ENCODE assay signal across 8 cellular contexts in genomic region chr6:41560440-41561192, GRCh38. TPM values are rescaled to one million over a fixed set of nuclear protein-coding genes. Genes with fewer than 3 reads are reported as not detected.
DNase-seq lines count a peak whose midpoint lies in the region; TF ChIP-seq lines count a peak whose summit lies in the region.

No MANE protein-coding gene starts in this region.

- no peaks in the 10 kb centered on the region for H3K79me2 ChIP-seq in SU-DHL-6 (ENCODE audit: insufficient read depth, low read length)

- peaks cover 0 to 7% (median 4%) of the 10 kb centered on the region in 3 donors for H3K36me3 Mint-ChIP-seq in CD8-positive, alpha-beta memory T cell
- H3K36me3 Mint-ChIP-seq in activated naive CD8-positive, alpha-beta T cell treated with anti-CD3 and anti-CD28 coated beads for 36 hours: peaks cover 9% of the 10 kb centered on the region

- H3F3A ChIP-seq in SU-DHL-6 (ENCODE audit: insufficient read depth): no peaks in the 10 kb centered on the region

- peak overlapping the region; percentile 82 to 95 (median 87) for H3K4me3 Mint-ChIP-seq in CD8-positive, alpha-beta memory T cell
- H3K4me3 Mint-ChIP-seq in activated naive CD8-positive, alpha-beta T cell treated with anti-CD3 and anti-CD28 coated beads for 36 hours: peak overlapping the region; percentile 84

- peak overlapping the region; percentile 64 for H3K27ac ChIP-seq in CD8-positive, alpha-beta memory T cell (ENCODE audit: low read depth, low read length)
- H3K27ac ChIP-seq in SU-DHL-6 (ENCODE audit: low read depth, low read length): no peak overlapping the region

- in situ Hi-C loops in HAP-1 (cut with MboI; ENCODE audit: low sequenced_read_pairs): no loop called here

- no peaks in the 10 kb centered on the region for H3K9me3 ChIP-seq in CD8-positive, alpha-beta memory T cell (ENCODE audit: low read length)
- H3K9me3 ChIP-seq in HAP-1 (no peaks in the 10 kb centered on the region), SU-DHL-6 (ENCODE audit: insufficient read depth, low read length) (no peaks in the 10 kb centered on the region), iPS-15b (ENCODE audit: control insufficient read depth, insufficient read depth, low read length) (no peaks in the 10 kb centered on the region)

- H3K36me3 ChIP-seq in CD8-positive, alpha-beta memory T cell (ENCODE audit: insufficient read depth, low read length): no peaks in the 10 kb centered on the region
- H3K36me3 ChIP-seq in HAP-1 (replicated peaks) (peaks cover under 1% of the 10 kb centered on the region; the same call in 1 of the 2 replicates), SU-DHL-6 (ENCODE audit: low read length) (no peaks in the 10 kb centered on the region), iPS-15b (ENCODE audit: control insufficient read depth, insufficient read depth, low read length) (peaks cover 1% of the 10 kb centered on the region)

- H3K4me1 Mint-ChIP-seq in CD8-positive, alpha-beta memory T cell: peaks cover 31 to 38% (median 35%) of the 10 kb centered on the region in 3 donors
- H3K4me1 Mint-ChIP-seq in activated naive CD8-positive, alpha-beta T cell treated with anti-CD3 and anti-CD28 coated beads for 36 hours: peaks cover 16% of the 10 kb centered on the region

- H3K27me3 Mint-ChIP-seq in CD8-positive, alpha-beta memory T cell: peaks cover 0 to 2% of the 10 kb centered on the region in 2 donors
- peaks cover 20% of the 10 kb centered on the region for H3K27me3 Mint-ChIP-seq in activated naive CD8-positive, alpha-beta T cell treated with anti-CD3 and anti-CD28 coated beads for 36 hours

- no peaks in the 10 kb centered on the region for H3K9me3 Mint-ChIP-seq in CD8-positive, alpha-beta memory T cell
- H3K9me3 Mint-ChIP-seq in activated naive CD8-positive, alpha-beta T cell treated with anti-CD3 and anti-CD28 coated beads for 36 hours: no peaks in the 10 kb centered on the region

- peaks cover 21% of the 10 kb centered on the region for H3K4me1 ChIP-seq in CD8-positive, alpha-beta memory T cell (ENCODE audit: insufficient read depth, low read length)
- peaks cover 31% of the 10 kb centered on the region for H3K4me1 ChIP-seq in HAP-1
- peaks cover 34% of the 10 kb centered on the region for H3K4me1 ChIP-seq in iPS-15b (ENCODE audit: control insufficient read depth, insufficient read depth, low read length)

- H3K9me2 ChIP-seq in SU-DHL-6 (replicated peaks; ENCODE audit: insufficient read depth, low read length): no peaks in the 10 kb centered on the region

- CTCF ChIA-PET in CD8-positive, alpha-beta memory T cell (lab: Charles Lee): interaction anchor here (0.8 to 1.5 kb wide), 4 partner anchors 11 to 136 kb away, joined by 3 to 4 read pairs (median 4); no protein-coding TSS in a partner anchor

- H3K4me2 ChIP-seq in SU-DHL-6 (ENCODE audit: low read depth, low read length, poor library complexity, severe bottlenecking): peak overlapping the region; percentile 41

- peaks cover 7% of the 10 kb centered on the region for H4K20me1 ChIP-seq in SU-DHL-6 (ENCODE audit: low read depth, low read length)

- POLR2A ChIA-PET in CD8-positive, alpha-beta memory T cell (lab: Charles Lee): no interaction called here

- peak; percentile 84 to 94 (median 91) for DNase-seq in CD8-positive, alpha-beta memory T cell
- peak; percentile 36 to 77 for DNase-seq in HAP-1 (ENCODE audit: low spot score in 2 of 2)
- DNase-seq in activated naive CD8-positive, alpha-beta T cell treated with anti-CD3 and anti-CD28 coated beads for 36 hours: peak; percentile 89
- DNase-seq in stimulated activated CD4-positive, alpha-beta T cell treated with anti-CD3 and anti-CD28 coated beads, Interleukin-2, amount 100 ng/mL, for 24 hours: peak; percentile 78 to 86
- no peak for DNase-seq in SHP77 treated with DMSO at 0.1 percent for 48 hours (lab: John Stamatoyannopoulos, UW)
- DNase-seq in HUDEP-2 (lab: John Stamatoyannopoulos, UW; ENCODE audit: unreplicated experiment in 76 of 76): no peak

- peak overlapping the region; percentile 75 to 99 (median 95) for H3K27ac Mint-ChIP-seq in CD8-positive, alpha-beta memory T cell
- H3K27ac Mint-ChIP-seq in activated naive CD8-positive, alpha-beta T cell treated with anti-CD3 and anti-CD28 coated beads for 36 hours: peak overlapping the region; percentile 86

- H3K9ac ChIP-seq in SU-DHL-6 (ENCODE audit: low read length) (no peak overlapping the region), iPS-15b (ENCODE audit: low read depth, low read length) (no peak overlapping the region)

- H3K4me3 ChIP-seq in CD8-positive, alpha-beta memory T cell (ENCODE audit: low read length): peak overlapping the region; percentile 80
- H3K4me3 ChIP-seq in HAP-1: peak overlapping the region; percentile 37
- H3K4me3 ChIP-seq in SU-DHL-6 (ENCODE audit: insufficient read depth, low read length, poor library complexity, severe bottlenecking): peak overlapping the region; percentile 5
- H3K4me3 ChIP-seq in iPS-15b (ENCODE audit: low read depth, low read length): peak overlapping the region; percentile 74

- H3K27me3 ChIP-seq in CD8-positive, alpha-beta memory T cell (ENCODE audit: insufficient read depth, low read length, poor library complexity, severe bottlenecking): no peaks in the 10 kb centered on the region
- no peaks in the 10 kb centered on the region for H3K27me3 ChIP-seq in HAP-1 (ENCODE audit: low read depth)
- no peaks in the 10 kb centered on the region for H3K27me3 ChIP-seq in SU-DHL-6 (ENCODE audit: low read length)
- H3K27me3 ChIP-seq in iPS-15b (ENCODE audit: control insufficient read depth, insufficient read depth, low read length): peaks cover 43% of the 10 kb centered on the region

- H2AFZ ChIP-seq in SU-DHL-6 (ENCODE audit: low read depth, low read length, severe bottlenecking): no peak overlapping the region

- TF ChIP-seq CTCF in SU-DHL-6 (IDR thresholded peaks at IDR 0.05; ENCODE audit: insufficient read depth, low read length, poor library complexity, severe bottlenecking): no peak

RNA-seq across cellular contexts. Expression of gene FOXP4, which starts 14.4 kb away (rescaled TPM):
- 10 to 100 TPM; 22.2 to 22.3 TPM for total RNA-seq in CD8-positive, alpha-beta memory T cell
- 1.6 TPM for polyA plus RNA-seq in CD8-positive, alpha-beta memory T cell
- 10 to 100 TPM; 11.1 to 11.3 TPM for total RNA-seq in activated naive CD8-positive, alpha-beta T cell treated with anti-CD3 and anti-CD28 coated beads for 36 hours

Comparison
In these comparisons a context has a peak if more than half of its experiments do, and no peak if none do; other contexts are left out.
1. DNase-seq: peak in CD8-positive, alpha-beta memory T cell (5 of 5), HAP-1 (2 of 2), activated naive CD8-positive, alpha-beta T cell treated with anti-CD3 and anti-CD28 coated beads for 36 hours (single experiment) and stimulated activated CD4-positive, alpha-beta T cell treated with anti-CD3 and anti-CD28 coated beads, Interleukin-2, amount 100 ng/mL, for 24 hours (2 of 2); none in SHP77 treated with DMSO at 0.1 percent for 48 hours (single experiment) and HUDEP-2 (0 of 76).
2. H3K4me3 ChIP-seq: peak in every context shown above with its lines; median percentile 80 in CD8-positive, alpha-beta memory T cell; 74 in iPS-15b; 37 in HAP-1; 5 in SU-DHL-6.